Comparison of ENCODE assay signal across 12 cellular contexts in the genomic region with DNA sequence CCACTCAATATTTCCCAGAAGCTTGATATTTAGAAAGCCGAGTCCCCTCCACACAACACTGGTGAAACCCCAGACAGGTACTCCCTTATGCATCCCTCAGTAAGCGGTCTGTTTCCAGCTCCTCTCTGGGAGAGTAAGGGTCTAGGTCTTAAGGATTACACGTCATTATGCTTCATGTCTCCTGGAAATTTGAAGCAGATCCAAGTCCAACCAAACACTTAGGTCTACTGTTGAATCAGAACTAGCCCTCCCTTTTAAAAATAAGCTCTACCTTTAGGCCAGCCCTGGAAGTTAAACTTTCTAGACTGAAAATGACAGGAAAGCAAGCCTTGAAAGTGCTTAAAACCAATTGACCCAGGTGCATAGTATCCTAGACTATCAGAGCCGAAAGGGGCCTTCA. TPM values are rescaled to one million over a fixed set of nuclear protein-coding genes. Genes with fewer than 3 reads are reported as not detected.
DNase-seq lines count a peak whose midpoint lies in the region; ATAC-seq and TF ChIP-seq lines count a peak whose summit lies in the region.
"Had no signal": no experiment of that assay in that cellular context is flagged by ENCODE, and none has a peak within 500 bp of the region (broad histone marks: within the 10 kb centered on the region; RNA-seq: fewer than 3 reads in every experiment).

No MANE protein-coding gene starts in this region.

- H3K36me3 ChIP-seq in cardiac muscle cell (peaks cover 10% of the 10 kb centered on the region), upper lobe of right lung (peaks cover 17% of the 10 kb centered on the region), GM23248 (ENCODE audit: low read depth) (peaks cover 13% of the 10 kb centered on the region)
- H3K36me3 ChIP-seq: pancreas had no signal

- in situ Hi-C loops in GM23248 (cut with MboI) = no loop called here

- no peaks in the 10 kb centered on the region for H3K9me3 Mint-ChIP-seq in central memory CD8-positive, alpha-beta T cell
- no peaks in the 10 kb centered on the region for H3K9me3 Mint-ChIP-seq in naive B cell

- peaks cover 19% of the 10 kb centered on the region for H3K36me3 Mint-ChIP-seq in central memory CD8-positive, alpha-beta T cell (ENCODE audit: insufficient read depth)
- no peaks in the 10 kb centered on the region for H3K36me3 Mint-ChIP-seq in naive B cell

- H3K27ac Mint-ChIP-seq in central memory CD8-positive, alpha-beta T cell (ENCODE audit: low read depth) = peak overlapping the region; percentile 61
- H3K27ac Mint-ChIP-seq in naive B cell = peak overlapping the region in 5 of 6 donors; percentile 64 to 92 (median 72)

- no peak overlapping the region for H3K9ac ChIP-seq in GM23248

- H3K9me2 ChIP-seq in GM23248 (ENCODE audit: insufficient read depth) = no peaks in the 10 kb centered on the region

- WGBS in GM23248 (ENCODE audit: low coverage in 1 of 2, low lambda C conversion rate in 2 of 2, missing lambda C conversion rate in 2 of 2), 2 experiments = 97 to 98% methylated on average over 4 of the region's 4 CpGs

- ATAC-seq in Right ventricle myocardium inferior (no peak), naive B cell (ENCODE audit: low read depth in 2 of 2) (no peak), upper lobe of right lung (no peak)
- no peak for ATAC-seq in central memory CD8-positive, alpha-beta T cell (replicated peaks; ENCODE audit: extremely low read depth, poor library complexity, severe bottlenecking)

- peaks cover 5% of the 10 kb centered on the region; the same call in 1 of the 2 replicates for H3F3A ChIP-seq in GM23248 (ENCODE audit: insufficient read depth)

- H3K27me3 ChIP-seq in cardiac muscle cell = no peaks in the 10 kb centered on the region
- H3K27me3 ChIP-seq in upper lobe of right lung = no peaks in the 10 kb centered on the region
- H3K27me3 ChIP-seq in GM23248 (replicated peaks; ENCODE audit: insufficient read depth) = no peaks in the 10 kb centered on the region
- H3K27me3 ChIP-seq: pancreas had no signal

- no peak for TF ChIP-seq POLR2A in erythroblast (IDR thresholded peaks at IDR 0.05; ENCODE audit: low read length)

- H3K79me2 ChIP-seq in GM23248 (ENCODE audit: insufficient read depth) = peaks cover 34% of the 10 kb centered on the region

- no peaks in the 10 kb centered on the region for H3K27me3 Mint-ChIP-seq in central memory CD8-positive, alpha-beta T cell
- no peaks in the 10 kb centered on the region for H3K27me3 Mint-ChIP-seq in naive B cell

- H3K4me1 ChIP-seq in cardiac muscle cell (ENCODE audit: low read depth) (peaks cover 24% of the 10 kb centered on the region), upper lobe of right lung (peaks cover 63% of the 10 kb centered on the region), GM23248 (ENCODE audit: insufficient read depth) (peaks cover 21% of the 10 kb centered on the region)

- intact Hi-C loops in Right ventricle myocardium inferior (cut with DNase I) (loop anchor here (5.0 kb wide), 1 partner anchor 41 kb away; a partner anchor contains a TSS), upper lobe of right lung (cut with DNase I) (no loop called here)

- H3K27ac ChIP-seq in cardiac muscle cell = peak overlapping the region; percentile 100
- peak overlapping the region; percentile 92 for H3K27ac ChIP-seq in upper lobe of right lung
- H3K27ac ChIP-seq in GM23248 = no peak overlapping the region

- TF ChIP-seq CTCF in cardiac muscle cell (IDR thresholded peaks at IDR 0.05; ENCODE audit: low read depth, low read length) (no peak), upper lobe of right lung (IDR thresholded peaks at IDR 0.05) (no peak)

- peak overlapping the region; percentile 96 for H3K4me3 Mint-ChIP-seq in central memory CD8-positive, alpha-beta T cell
- peak overlapping the region; percentile 63 to 98 (median 88) for H3K4me3 Mint-ChIP-seq in naive B cell

- H3K4me3 ChIP-seq in cardiac muscle cell (no peak overlapping the region), upper lobe of right lung (no peak overlapping the region), GM23248 (no peak overlapping the region)

- no peak overlapping the region for H2AFZ ChIP-seq in GM23248

- H3K9me3 ChIP-seq in cardiac muscle cell (ENCODE audit: low read depth) = no peaks in the 10 kb centered on the region
- H3K9me3 ChIP-seq in upper lobe of right lung = no peaks in the 10 kb centered on the region
- no peaks in the 10 kb centered on the region for H3K9me3 ChIP-seq in GM23248 (ENCODE audit: low read depth)
- H3K9me3 ChIP-seq: pancreas had no signal

- DNase-seq in cardiac muscle cell (ENCODE audit: low read depth in 1 of 2, low spot score in 1 of 2) (peak in 1 of 2 donors; percentile 70), Right ventricle myocardium inferior (ENCODE audit: missing footprints) (no peak), naive B cell (no peak), upper lobe of right lung (no peak), GM23248 (no peak), erythroblast (lab: John Stamatoyannopoulos, UW) (no peak), NAMALWA (ENCODE audit: low spot score) (no peak)
- no peak for DNase-seq in central memory CD8-positive, alpha-beta T cell (ENCODE audit: low spot score in 2 of 2)
- DNase-seq: effector CD4-positive, alpha-beta T cell; NCI-H2081 treated with DMSO at 0.1 percent for 48 hours; stimulated activated naive CD4-positive, alpha-beta T cell had no signal

- peaks cover 61% of the 10 kb centered on the region for H3K4me1 Mint-ChIP-seq in central memory CD8-positive, alpha-beta T cell
- peaks cover 55 to 78% (median 70%) of the 10 kb centered on the region in 3 donors for H3K4me1 Mint-ChIP-seq in naive B cell

- H3K4me2 ChIP-seq in GM23248 (ENCODE audit: unreplicated experiment) = no peak overlapping the region

- H4K20me1 ChIP-seq in GM23248 (ENCODE audit: insufficient read depth) = no peaks in the 10 kb centered on the region

RNA-seq across cellular contexts. Expression of a gene that starts 1.5 kb away (rescaled TPM):
- total RNA-seq in cardiac muscle cell (289 and 303 TPM in 2 replicates), Right ventricle myocardium inferior (411 TPM), upper lobe of right lung (248 TPM)
- polyA plus RNA-seq in cardiac muscle cell (768 and 779 TPM in 2 replicates), naive B cell (ENCODE audit: low read depth in 6 of 6) (100 to 1,000 TPM; 594 to 733 (median 606) TPM), GM23248 (2016; fragmentation: Nextera tagmentation; extraction: Ambion mirVana) (906 and 942 TPM in 2 replicates)
- 445 and 499 TPM in 2 replicates for total RNA-seq in GM23248 (2014; rRNA removed; shearing (Covaris generic))

RNA-seq across cellular contexts. Expression of a gene that starts 5.5 kb away (rescaled TPM):
- 18.5 and 20.2 TPM in 2 replicates for total RNA-seq in cardiac muscle cell
- 12.2 and 15.6 TPM in 2 replicates for polyA plus RNA-seq in cardiac muscle cell
- total RNA-seq in Right ventricle myocardium inferior = 25.8 TPM
- 1 to 10 TPM in 2 of 6 donors, under 1 TPM in 4; 0.28 to 1.1 (median 0.77) TPM for polyA plus RNA-seq in naive B cell (ENCODE audit: low read depth in 6 of 6)
- total RNA-seq in upper lobe of right lung = 84.6 TPM
- 219 and 229 TPM in 2 replicates for total RNA-seq in GM23248 (2014; rRNA removed; shearing (Covaris generic))
- 61.5 and 65.0 TPM in 2 replicates for polyA plus RNA-seq in GM23248 (2016; fragmentation: Nextera tagmentation; extraction: Ambion mirVana)

RNA-seq across cellular contexts. Expression of a gene that starts 13.6 kb away (rescaled TPM):
- 9.0 and 9.6 TPM in 2 replicates for total RNA-seq in cardiac muscle cell
- 12.9 and 19.2 TPM in 2 replicates for polyA plus RNA-seq in cardiac muscle cell
- 4.5 TPM for total RNA-seq in Right ventricle myocardium inferior
- polyA plus RNA-seq in naive B cell (ENCODE audit: low read depth in 6 of 6) = 1 to 10 TPM; 3.3 to 8.9 (median 5.6) TPM
- total RNA-seq in upper lobe of right lung = 4.9 TPM
- not detected in 2 replicates for total RNA-seq in GM23248 (2014; rRNA removed; shearing (Covaris generic))
- polyA plus RNA-seq in GM23248 (2016; fragmentation: Nextera tagmentation; extraction: Ambion mirVana) = 0.24 and 0.51 TPM in 2 replicates

RNA-seq across cellular contexts. Expression of a gene that starts 21.5 kb away (rescaled TPM):
- total RNA-seq in cardiac muscle cell (52.0 and 52.5 TPM in 2 replicates), Right ventricle myocardium inferior (9.9 TPM), upper lobe of right lung (14.0 TPM)
- polyA plus RNA-seq in cardiac muscle cell (67.0 and 77.7 TPM in 2 replicates), naive B cell (ENCODE audit: low read depth in 6 of 6) (10 to 100 TPM in 3 of 6 donors, 1 to 10 TPM in 3; 7.8 to 11.6 (median 10.1) TPM), GM23248 (2016; fragmentation: Nextera tagmentation; extraction: Ambion mirVana) (19.7 TPM in 2 replicates)
- 15.2 and 17.8 TPM in 2 replicates for total RNA-seq in GM23248 (2014; rRNA removed; shearing (Covaris generic))

RNA-seq across cellular contexts. Expression of a gene that starts 40.2 kb away (rescaled TPM):
- total RNA-seq in cardiac muscle cell (38.9 and 48.5 TPM in 2 replicates), Right ventricle myocardium inferior (32.7 TPM), upper lobe of right lung (68.0 TPM)
- polyA plus RNA-seq in cardiac muscle cell (46.9 and 66.3 TPM in 2 replicates), naive B cell (ENCODE audit: low read depth in 6 of 6) (10 to 100 TPM; 16.6 to 32.9 (median 24.6) TPM), GM23248 (2016; fragmentation: Nextera tagmentation; extraction: Ambion mirVana) (70.9 and 75.7 TPM in 2 replicates)
- 74.9 and 90.4 TPM in 2 replicates for total RNA-seq in GM23248 (2014; rRNA removed; shearing (Covaris generic))
